In the genomic region with DNA sequence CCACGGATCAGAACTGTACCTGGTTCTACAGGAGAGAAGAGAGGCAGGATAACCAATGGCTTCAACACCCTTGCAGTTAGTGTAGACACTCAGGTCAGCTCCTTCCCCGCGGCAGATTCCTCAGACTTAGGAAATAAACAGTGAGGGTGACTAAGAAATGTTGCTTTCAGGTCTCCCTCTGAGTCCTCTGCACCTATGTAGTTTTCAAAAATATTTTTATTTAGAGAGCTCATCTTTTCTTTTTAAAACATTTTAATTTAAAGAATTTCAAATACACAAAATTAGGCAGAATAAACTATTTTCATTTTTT, we compare ENCODE assay signal across 1 cellular context.
TF ChIP-seq lines count a peak whose summit lies in the region.

No MANE protein-coding gene starts in this region.

TF ChIP-seq in IMR-90, 13 proteins besides CTCF, POLR2A, EP300 and RAD21:
- TF ChIP-seq MAZ (IDR thresholded peaks at IDR 0.05; ENCODE audit: borderline replicate concordance, low read depth, low read length) (no peak), RCOR1 (IDR thresholded peaks at IDR 0.05; ENCODE audit: insufficient replicate concordance, low read length) (no peak), CHD1 (IDR thresholded peaks at IDR 0.05; ENCODE audit: low read depth, low read length) (no peak), NFE2L2 (IDR thresholded peaks at IDR 0.05; ENCODE audit: low read depth, low read length) (no peak), RFX5 (IDR thresholded peaks at IDR 0.05; ENCODE audit: low read depth, low read length) (no peak), CEBPB (IDR thresholded peaks at IDR 0.05; ENCODE audit: low read depth, low read length) (no peak), SMC3 (IDR thresholded peaks at IDR 0.05; ENCODE audit: low read depth, low read length) (no peak), MXI1 (IDR thresholded peaks at IDR 0.05; ENCODE audit: borderline replicate concordance, low read depth, low read length) (no peak), BHLHE40 (IDR thresholded peaks at IDR 0.05; ENCODE audit: low read depth, low read length) (no peak), MAFK (IDR thresholded peaks at IDR 0.05; ENCODE audit: low read depth, low read length) (no peak), FOS (IDR thresholded peaks at IDR 0.05; ENCODE audit: low read depth, low read length) (no peak)
- TF ChIP-seq, protein P1, sequence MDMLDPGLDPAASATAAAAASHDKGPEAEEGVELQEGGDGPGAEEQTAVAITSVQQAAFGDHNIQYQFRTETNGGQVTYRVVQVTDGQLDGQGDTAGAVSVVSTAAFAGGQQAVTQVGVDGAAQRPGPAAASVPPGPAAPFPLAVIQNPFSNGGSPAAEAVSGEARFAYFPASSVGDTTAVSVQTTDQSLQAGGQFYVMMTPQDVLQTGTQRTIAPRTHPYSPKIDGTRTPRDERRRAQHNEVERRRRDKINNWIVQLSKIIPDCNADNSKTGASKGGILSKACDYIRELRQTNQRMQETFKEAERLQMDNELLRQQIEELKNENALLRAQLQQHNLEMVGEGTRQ (IDR thresholded peaks at IDR 0.05; ENCODE audit: low read depth, low read length), result no peak
- TF ChIP-seq, protein P2, sequence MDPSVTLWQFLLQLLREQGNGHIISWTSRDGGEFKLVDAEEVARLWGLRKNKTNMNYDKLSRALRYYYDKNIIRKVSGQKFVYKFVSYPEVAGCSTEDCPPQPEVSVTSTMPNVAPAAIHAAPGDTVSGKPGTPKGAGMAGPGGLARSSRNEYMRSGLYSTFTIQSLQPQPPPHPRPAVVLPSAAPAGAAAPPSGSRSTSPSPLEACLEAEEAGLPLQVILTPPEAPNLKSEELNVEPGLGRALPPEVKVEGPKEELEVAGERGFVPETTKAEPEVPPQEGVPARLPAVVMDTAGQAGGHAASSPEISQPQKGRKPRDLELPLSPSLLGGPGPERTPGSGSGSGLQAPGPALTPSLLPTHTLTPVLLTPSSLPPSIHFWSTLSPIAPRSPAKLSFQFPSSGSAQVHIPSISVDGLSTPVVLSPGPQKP (IDR thresholded peaks at IDR 0.05; ENCODE audit: borderline replicate concordance, low read depth, low read length), result no peak
